11 cellular contexts compared by ENCODE assay signal in genomic region chr16:4376820-4377572, GRCh38. TPM values are rescaled to one million over a fixed set of nuclear protein-coding genes. Genes with fewer than 3 reads are reported as not detected.
DNase-seq lines count a peak whose midpoint lies in the region; ATAC-seq and TF ChIP-seq lines count a peak whose summit lies in the region.
"Had no signal": no experiment of that assay in that cellular context is flagged by ENCODE, and none has a peak within 500 bp of the region (broad histone marks: within the 10 kb centered on the region; RNA-seq: fewer than 3 reads in every experiment).

No MANE protein-coding gene starts in this region.

- H3K27me3 ChIP-seq in psoas muscle (ENCODE audit: insufficient read depth in 3 of 3, low read length in 2 of 3): no peaks in the 10 kb centered on the region

- H3K27ac ChIP-seq in RWPE1 (peak overlapping the region; percentile 99), psoas muscle (peak overlapping the region; percentile 69)

- H3K9me3 ChIP-seq in psoas muscle: no peaks in the 10 kb centered on the region

- no peaks in the 10 kb centered on the region for H3K36me3 ChIP-seq in psoas muscle (ENCODE audit: insufficient read depth in 1 of 2, low read depth in 1 of 2)

- ATAC-seq in psoas muscle: no peak
- ATAC-seq in GM21515 (IDR thresholded peaks at IDR 0.05; ENCODE audit: unreplicated experiment): no peak
- ATAC-seq: K562 had no signal

- CTCF ChIA-PET in RWPE1 (lab: Yijun Ruan, JAX): interaction anchor here (1.0 to 5.5 kb wide), 7 partner anchors 9 to 88 kb away, joined by 3 to 31 read pairs (median 7); partner anchors contain the start of gene PAM16

- peaks cover 44% of the 10 kb centered on the region for H3K4me1 ChIP-seq in psoas muscle

- DNase-seq in AG09309 (ENCODE audit: low read depth): no peak
- no peak for DNase-seq in RWPE1 (ENCODE audit: low spot score)
- DNase-seq in foreskin fibroblast: peak in 1 of 2 donors; percentile 68
- no peak for DNase-seq in psoas muscle
- DNase-seq in DMS79 (lab: John Stamatoyannopoulos, UW): no peak
- no peak for DNase-seq in NCI-H146 treated with DMSO at 0.1 percent for 48 hours (lab: John Stamatoyannopoulos, UW; ENCODE audit: unreplicated experiment)
- DNase-seq in stimulated activated CD4-positive, alpha-beta T cell treated with anti-CD3 and anti-CD28 coated beads, Interleukin-15, amount 100 ng/mL, for 24 hours: no peak
- DNase-seq: naive B cell, NCI-H2227 treated with DMSO at 0.1 percent for 48 hours had no signal

- TF ChIP-seq CTCF in AG09309 (IDR thresholded peaks at IDR 0.05; ENCODE audit: control insufficient read depth, insufficient read depth, low read depth, low read length, missing control alignments): no peak
- no peak for TF ChIP-seq CTCF in RWPE1 (conservative IDR thresholded peaks at IDR 0.05; ENCODE audit: low read depth)
- no peak for TF ChIP-seq CTCF in foreskin fibroblast (IDR thresholded peaks at IDR 0.05; ENCODE audit: low read depth, low read length)
- TF ChIP-seq CTCF in psoas muscle (IDR thresholded peaks at IDR 0.05): no peak

- H3K4me3 ChIP-seq in AG09309 (ENCODE audit: control insufficient read depth, low read depth, low read length): peak overlapping the region; percentile 34
- H3K4me3 ChIP-seq in foreskin fibroblast (ENCODE audit: low read depth in 1 of 2, low read length in 2 of 2): peak overlapping the region; percentile 37 to 53
- no peak overlapping the region for H3K4me3 ChIP-seq in psoas muscle
- H3K4me3 ChIP-seq: K562 had no signal

- intact Hi-C loops in psoas muscle (cut with DNase I): no loop called here

- WGBS in psoas muscle, 3 donors: 73 to 76% (median 76%) methylated on average over 25 to 28 of the region's 28 CpGs

- POLR2A ChIA-PET in RWPE1 (lab: Yijun Ruan, JAX; ENCODE audit: low non-redundant PET): no interaction called here

RNA-seq across cellular contexts. Expression of gene VASN, which starts 5.3 kb away (rescaled TPM):
- total RNA-seq in psoas muscle: 1 to 10 TPM; 3.0 to 3.6 (median 3.4) TPM
- polyA plus RNA-seq in psoas muscle: 1 to 10 TPM; 2.0 to 3.8 (median 3.3) TPM

RNA-seq across cellular contexts. Expression of gene PAM16, which starts 25.9 kb away (rescaled TPM):
- 10 to 100 TPM; 60.5 to 84.2 (median 70.7) TPM for total RNA-seq in psoas muscle
- polyA plus RNA-seq in psoas muscle: 100 to 1,000 TPM; 144 to 163 (median 160) TPM

RNA-seq across cellular contexts. Expression of gene CORO7, which starts 39.4 kb away (rescaled TPM):
- 1 to 10 TPM; 5.2 to 7.9 (median 7.2) TPM for total RNA-seq in psoas muscle
- 1 to 10 TPM; 3.4 to 5.8 (median 3.9) TPM for polyA plus RNA-seq in psoas muscle

RNA-seq across cellular contexts. Expression of gene DNAJA3, which starts 48.7 kb away (rescaled TPM):
- total RNA-seq in psoas muscle: 100 to 1,000 TPM in 1 of 4 donors, 10 to 100 TPM in 3; 77.4 to 110 (median 80.5) TPM
- polyA plus RNA-seq in psoas muscle: 100 to 1,000 TPM in 1 of 3 donors, 10 to 100 TPM in 2; 68.0 to 104 (median 95.9) TPM
